ENCODE assay signal across 24 cellular contexts in the genomic region with DNA sequence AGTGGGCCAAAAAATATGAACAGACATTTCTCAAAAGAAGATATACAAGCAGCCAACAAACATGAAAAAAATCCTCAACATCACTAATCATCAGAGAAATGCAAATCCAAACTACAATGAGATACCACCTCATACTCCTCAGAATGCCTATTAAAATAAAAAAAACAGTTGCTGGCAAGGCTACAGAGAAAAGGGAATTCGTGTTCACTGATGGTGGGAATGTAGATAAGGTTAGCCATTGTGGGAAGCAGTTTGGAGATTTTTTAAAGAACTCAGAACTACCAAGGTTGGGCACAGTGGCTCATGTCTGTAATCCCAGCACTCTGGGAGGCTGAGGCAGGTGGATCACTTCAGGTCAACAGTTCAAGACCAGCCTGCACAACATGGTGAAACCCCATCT. TPM values are rescaled to one million over a fixed set of nuclear protein-coding genes. Genes with fewer than 3 reads are reported as not detected.
A peak's percentile ranks its signal among the peaks of the same experiment; 100 is the strongest.
DNase-seq lines count a peak whose midpoint lies in the region; ATAC-seq, FAIRE-seq and TF ChIP-seq lines count a peak whose summit lies in the region.
"Had no signal": no experiment of that assay in that cellular context is flagged by ENCODE, and none has a peak within 500 bp of the region (broad histone marks: within the 10 kb centered on the region; RNA-seq: fewer than 3 reads in every experiment).

No MANE protein-coding gene starts in this region.

- intact Hi-C loops in Caco-2 (cut with micrococcal nuclease; ENCODE audit: unreplicated experiment), result no loop called here

- H3K36me3 ChIP-seq in Caco-2 (ENCODE audit: control insufficient read depth, insufficient read depth, low read length), result no peaks in the 10 kb centered on the region

- H3K27ac Mint-ChIP-seq in activated CD8-positive, alpha-beta memory T cell treated with anti-CD3 and anti-CD28 coated beads, Interleukin-2, amount 10 ng/mL, durations not matched to agents 7 days and 5 days, result peak overlapping the region; percentile 48
- H3K27ac Mint-ChIP-seq in activated T-helper 17 cell treated with anti-CD3 and anti-CD28 coated beads, Interleukin-2, amount 50 U/mL, for 72 hours, result peak overlapping the region; percentile 64
- H3K27ac Mint-ChIP-seq in immature natural killer cell (peak overlapping the region; percentile 28 to 79 (median 58)), Caco-2 (ENCODE audit: unreplicated experiment) (no peak overlapping the region)
- H3K27ac Mint-ChIP-seq: T-helper 17 cell had no signal

- no TSS peak for BruUV-seq in Caco-2 (replicated peaks; lab: Mats Ljungman, UMichigan)

- H3K4me3 ChIP-seq in Caco-2 (ENCODE audit: low read depth, low read length), result no peak overlapping the region
- H3K4me3 ChIP-seq: adrenal gland, heart right ventricle, right atrium auricular region, smooth muscle cell, transverse colon had no signal

- no peaks in the 10 kb centered on the region for H3K9me3 ChIP-seq in Caco-2
- H3K9me3 ChIP-seq: adrenal gland, SK-N-SH, transverse colon had no signal

- H3K4me1 Mint-ChIP-seq in activated CD8-positive, alpha-beta memory T cell treated with anti-CD3 and anti-CD28 coated beads, Interleukin-2, amount 10 ng/mL, durations not matched to agents 7 days and 5 days, result peaks cover 37% of the 10 kb centered on the region
- H3K4me1 Mint-ChIP-seq in activated T-helper 17 cell treated with anti-CD3 and anti-CD28 coated beads, Interleukin-2, amount 50 U/mL, for 72 hours, result peaks cover 29% of the 10 kb centered on the region
- H3K4me1 Mint-ChIP-seq in immature natural killer cell (peaks cover 48 to 73% of the 10 kb centered on the region in 2 donors), Caco-2 (ENCODE audit: low read depth, unreplicated experiment) (no peaks in the 10 kb centered on the region)

- no peak overlapping the region for H3K4me3 Mint-ChIP-seq in activated CD8-positive, alpha-beta memory T cell treated with anti-CD3 and anti-CD28 coated beads, Interleukin-2, amount 10 ng/mL, durations not matched to agents 7 days and 5 days
- H3K4me3 Mint-ChIP-seq in activated T-helper 17 cell treated with anti-CD3 and anti-CD28 coated beads, Interleukin-2, amount 50 U/mL, for 72 hours, result no peak overlapping the region
- H3K4me3 Mint-ChIP-seq in immature natural killer cell (no peak overlapping the region), Caco-2 (ENCODE audit: unreplicated experiment) (no peak overlapping the region)
- H3K4me3 Mint-ChIP-seq: T-helper 17 cell had no signal

- peak; percentile 3 for FAIRE-seq in G401.6 (lab: Jason Lieb, UNC)

- H3K9me3 Mint-ChIP-seq in activated CD8-positive, alpha-beta memory T cell treated with anti-CD3 and anti-CD28 coated beads, Interleukin-2, amount 10 ng/mL, durations not matched to agents 7 days and 5 days (ENCODE audit: low read depth), result peaks cover 3% of the 10 kb centered on the region
- no peaks in the 10 kb centered on the region for H3K9me3 Mint-ChIP-seq in activated T-helper 17 cell treated with anti-CD3 and anti-CD28 coated beads, Interleukin-2, amount 50 U/mL, for 72 hours
- H3K9me3 Mint-ChIP-seq in immature natural killer cell, result no peaks in the 10 kb centered on the region
- no peaks in the 10 kb centered on the region for H3K9me3 Mint-ChIP-seq in Caco-2 (ENCODE audit: unreplicated experiment)

- H3K36me3 Mint-ChIP-seq in activated CD8-positive, alpha-beta memory T cell treated with anti-CD3 and anti-CD28 coated beads, Interleukin-2, amount 10 ng/mL, durations not matched to agents 7 days and 5 days, result peaks cover 73% of the 10 kb centered on the region
- H3K36me3 Mint-ChIP-seq in activated T-helper 17 cell treated with anti-CD3 and anti-CD28 coated beads, Interleukin-2, amount 50 U/mL, for 72 hours (ENCODE audit: low read depth), result peaks cover 100% of the 10 kb centered on the region
- H3K36me3 Mint-ChIP-seq in immature natural killer cell (peaks cover 9 to 44% (median 14%) of the 10 kb centered on the region in 3 donors), Caco-2 (ENCODE audit: insufficient read depth, unreplicated experiment) (peaks cover 63% of the 10 kb centered on the region)

- H3K27me3 ChIP-seq in Caco-2 (replicated peaks; ENCODE audit: control insufficient read depth, insufficient read depth, low read length), result no peaks in the 10 kb centered on the region
- H3K27me3 ChIP-seq: adrenal gland, brain microvascular endothelial cell, heart right ventricle, right atrium auricular region, transverse colon had no signal

- H3K4me1 ChIP-seq in Caco-2, result no peaks in the 10 kb centered on the region
- H3K4me1 ChIP-seq: heart right ventricle, right atrium auricular region, transverse colon had no signal

- CTCF ChIA-PET in activated CD8-positive, alpha-beta memory T cell treated with anti-CD3 and anti-CD28 coated beads, Interleukin-2, amount 10 ng/mL, durations not matched to agents 7 days and 5 days (lab: Charles Lee), result interaction anchor here (1.5 kb wide), 1 partner anchor 508 kb away, joined by 3 read pairs; no protein-coding TSS in a partner anchor
- CTCF ChIA-PET in Caco-2 (lab: Charles Lee), result no interaction called here

- TF ChIP-seq CTCF in Caco-2 (IDR thresholded peaks at IDR 0.05; ENCODE audit: insufficient read depth in 1 of 2, low read depth in 1 of 2, low read length in 1 of 2, severe bottlenecking in 1 of 2, unreplicated experiment in 1 of 2), result no peak

- ATAC-seq in activated CD8-positive, alpha-beta memory T cell treated with anti-CD3 and anti-CD28 coated beads, Interleukin-2, amount 10 ng/mL, durations not matched to agents 7 days and 5 days, result no peak
- no peak for ATAC-seq in activated T-helper 17 cell treated with anti-CD3 and anti-CD28 coated beads, Interleukin-2, amount 50 U/mL, for 72 hours (replicated peaks)
- ATAC-seq in GM19463 (IDR thresholded peaks at IDR 0.05; ENCODE audit: unreplicated experiment), result no peak
- ATAC-seq: heart right ventricle, T-helper 17 cell had no signal

- POLR2A ChIA-PET in Caco-2 (lab: Charles Lee), result no interaction called here

- no peaks in the 10 kb centered on the region for H3K27me3 Mint-ChIP-seq in activated CD8-positive, alpha-beta memory T cell treated with anti-CD3 and anti-CD28 coated beads, Interleukin-2, amount 10 ng/mL, durations not matched to agents 7 days and 5 days
- H3K27me3 Mint-ChIP-seq in activated T-helper 17 cell treated with anti-CD3 and anti-CD28 coated beads, Interleukin-2, amount 50 U/mL, for 72 hours, result no peaks in the 10 kb centered on the region
- H3K27me3 Mint-ChIP-seq in immature natural killer cell (ENCODE audit: low read depth in 3 of 3) (peaks cover 0 to 4% (median 3%) of the 10 kb centered on the region in 3 donors), Caco-2 (ENCODE audit: insufficient read depth, unreplicated experiment) (no peaks in the 10 kb centered on the region)
- H3K27me3 Mint-ChIP-seq: T-helper 17 cell had no signal

- no peak for DNase-seq in activated CD8-positive, alpha-beta memory T cell treated with anti-CD3 and anti-CD28 coated beads, Interleukin-2, amount 10 ng/mL, durations not matched to agents 7 days and 5 days
- DNase-seq in activated CD8-positive, alpha-beta memory T cell treated with anti-CD3 and anti-CD28 coated beads for 24 hours, result no peak
- no peak for DNase-seq in immature natural killer cell
- DNase-seq in Caco-2, result no peak
- no peak for DNase-seq in T-helper 2 cell
- DNase-seq: activated CD4-positive, alpha-beta T cell treated with anti-CD3 and anti-CD28 coated beads for 1 hour; adrenal gland; brain microvascular endothelial cell; foreskin fibroblast; GF-D8; heart right ventricle; NCI-H1436 treated with DMSO at 0.1 percent for 48 hours; NCI-H2107; NCI-H446; SK-N-SH; stimulated activated CD4-positive, alpha-beta T cell treated with anti-CD3 and anti-CD28 coated beads, Interleukin-1b, Interleukin-23, amount 100 ng/mL, for 48 hours; stimulated activated CD8-positive, alpha-beta memory T cell treated with anti-CD3 and anti-CD28 coated beads, Interleukin-4, amount 100 ng/mL, for 48 hours; T-helper 17 cell; transverse colon had no signal

RNA-seq across cellular contexts. Expression of a gene that starts 27.8 kb away (rescaled TPM):
- total RNA-seq in activated CD8-positive, alpha-beta memory T cell treated with anti-CD3 and anti-CD28 coated beads, Interleukin-2, amount 10 ng/mL, durations not matched to agents 7 days and 5 days, result 10 to 100 TPM; 28.3 to 29.0 TPM
- total RNA-seq in activated T-helper 17 cell treated with anti-CD3 and anti-CD28 coated beads, Interleukin-2, amount 50 U/mL, for 72 hours, result 10 to 100 TPM; 13.5 to 18.0 TPM
- 10 to 100 TPM; 48.1 to 56.5 (median 48.7) TPM for polyA plus RNA-seq in immature natural killer cell
- 26.8 and 27.2 TPM in 2 replicates for total RNA-seq in Caco-2 (2022)

RNA-seq across cellular contexts. Expression of a gene that starts 27.8 kb away (rescaled TPM):
- total RNA-seq in activated CD8-positive, alpha-beta memory T cell treated with anti-CD3 and anti-CD28 coated beads, Interleukin-2, amount 10 ng/mL, durations not matched to agents 7 days and 5 days, result 10 to 100 TPM; 62.5 to 73.2 TPM
- total RNA-seq in activated T-helper 17 cell treated with anti-CD3 and anti-CD28 coated beads, Interleukin-2, amount 50 U/mL, for 72 hours, result 10 to 100 TPM; 46.1 to 63.8 TPM
- polyA plus RNA-seq in immature natural killer cell, result 10 to 100 TPM; 45.6 to 61.9 (median 56.1) TPM
- 34.1 and 36.1 TPM in 2 replicates for total RNA-seq in Caco-2 (2022)

RNA-seq across cellular contexts. Expression of a gene that starts 53.2 kb away (rescaled TPM):
- total RNA-seq in activated CD8-positive, alpha-beta memory T cell treated with anti-CD3 and anti-CD28 coated beads, Interleukin-2, amount 10 ng/mL, durations not matched to agents 7 days and 5 days, result 10 to 100 TPM; 20.5 to 27.8 TPM
- 10 to 100 TPM; 19.2 to 25.4 TPM for total RNA-seq in activated T-helper 17 cell treated with anti-CD3 and anti-CD28 coated beads, Interleukin-2, amount 50 U/mL, for 72 hours
- 10 to 100 TPM; 37.8 to 75.7 (median 52.6) TPM for polyA plus RNA-seq in immature natural killer cell
- total RNA-seq in Caco-2 (2022), result 31.8 and 33.3 TPM in 2 replicates
